ENCODE assay signal across 12 cellular contexts in the genomic region with DNA sequence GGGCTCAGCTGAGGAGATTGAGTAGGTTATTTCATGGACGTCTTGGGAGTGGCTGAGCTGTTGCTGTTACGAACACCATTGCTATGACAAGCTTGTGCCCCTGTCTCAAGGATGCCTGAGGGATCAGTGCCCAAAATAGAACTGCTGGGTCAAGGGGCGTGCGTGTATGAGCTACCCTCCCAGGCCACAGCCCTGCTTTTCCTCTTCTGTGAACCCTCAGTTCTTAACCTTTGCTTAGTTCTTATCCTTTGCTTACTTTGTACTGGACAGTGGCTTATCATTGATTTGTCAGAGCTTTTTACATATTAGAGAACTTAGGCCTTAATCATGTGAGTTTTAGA. TPM values are rescaled to one million over a fixed set of nuclear protein-coding genes. Genes with fewer than 3 reads are reported as not detected.
DNase-seq lines count a peak whose midpoint lies in the region; ATAC-seq and TF ChIP-seq lines count a peak whose summit lies in the region.
"Had no signal": no experiment of that assay in that cellular context is flagged by ENCODE, and none has a peak within 500 bp of the region (broad histone marks: within the 10 kb centered on the region; RNA-seq: fewer than 3 reads in every experiment).

No MANE protein-coding gene starts in this region.

- WGBS in stomach, 5 donors, result 30 to 61% (median 51%) methylated on average over 4 of the region's 4 CpGs

- peak overlapping the region; percentile 59 for H3K4me3 Mint-ChIP-seq in activated T-cell treated with anti-CD3 and anti-CD28 coated beads, Interleukin-2, amount 50 U/mL, for 4 hours
- H3K4me3 Mint-ChIP-seq in glutamatergic neuron (ENCODE audit: unreplicated experiment) (no peak overlapping the region), chondrocyte (ENCODE audit: unreplicated experiment) (no peak overlapping the region)
- H3K4me3 Mint-ChIP-seq: nephron had no signal

- ATAC-seq in activated T-cell treated with anti-CD3 and anti-CD28 coated beads, Interleukin-2, amount 50 U/mL, for 4 hours, result no peak
- ATAC-seq in Panc1, result no peak

- no peak overlapping the region for H3K4me3 ChIP-seq in Panc1 (ENCODE audit: low read depth in 2 of 2, low read length in 2 of 2)
- H3K4me3 ChIP-seq in effector memory CD4-positive, alpha-beta T cell (ENCODE audit: insufficient read depth, low read depth, low read length, poor library complexity, severe bottlenecking), result no peak overlapping the region
- no peak overlapping the region for H3K4me3 ChIP-seq in stomach

- H3K27me3 ChIP-seq in Panc1 (ENCODE audit: control insufficient read depth, insufficient read depth, low read length) (no peaks in the 10 kb centered on the region), stomach (peaks cover 0 to 16% (median 2%) of the 10 kb centered on the region in 3 donors)
- no peaks in the 10 kb centered on the region for H3K27me3 ChIP-seq in effector memory CD4-positive, alpha-beta T cell (replicated peaks; ENCODE audit: control insufficient read depth, insufficient read depth, low read length, poor library complexity, severe bottlenecking)

- peaks cover 27% of the 10 kb centered on the region for H3K36me3 Mint-ChIP-seq in activated T-cell treated with anti-CD3 and anti-CD28 coated beads, Interleukin-2, amount 50 U/mL, for 4 hours (ENCODE audit: insufficient read depth)
- H3K36me3 Mint-ChIP-seq in glutamatergic neuron (ENCODE audit: unreplicated experiment) (peaks cover 4% of the 10 kb centered on the region), chondrocyte (ENCODE audit: low read depth) (no peaks in the 10 kb centered on the region)

- H3K4me1 ChIP-seq in Panc1 (ENCODE audit: control insufficient read depth, insufficient read depth, low read length), result peaks cover 8% of the 10 kb centered on the region
- peaks cover 78% of the 10 kb centered on the region for H3K4me1 ChIP-seq in effector memory CD4-positive, alpha-beta T cell (ENCODE audit: control insufficient read depth, insufficient read depth, low read length, poor library complexity, severe bottlenecking)
- peaks cover 11 to 68% (median 45%) of the 10 kb centered on the region in 4 donors for H3K4me1 ChIP-seq in stomach

- no TSS peak for BruUV-seq in Panc1 (replicated peaks; lab: Mats Ljungman, UMichigan)

- POLR2A ChIA-PET in Panc1 (lab: Charles Lee), result interaction anchor here (0.7 kb wide), 1 partner anchor 10 kb away, joined by 5 read pairs; no protein-coding TSS in a partner anchor

- intact Hi-C loops in Panc1 (cut with micrococcal nuclease; ENCODE audit: unreplicated experiment) (no loop called here), stomach (cut with DNase I; ENCODE audit: low total_unique reads) (no loop called here)

- H3K9me3 Mint-ChIP-seq in activated T-cell treated with anti-CD3 and anti-CD28 coated beads, Interleukin-2, amount 50 U/mL, for 4 hours, result no peaks in the 10 kb centered on the region
- H3K9me3 Mint-ChIP-seq in glutamatergic neuron (ENCODE audit: unreplicated experiment), result no peaks in the 10 kb centered on the region
- H3K9me3 Mint-ChIP-seq in chondrocyte (ENCODE audit: low read depth), result no peaks in the 10 kb centered on the region
- H3K9me3 Mint-ChIP-seq: nephron had no signal

- no peak overlapping the region for H3K27ac Mint-ChIP-seq in glutamatergic neuron (ENCODE audit: unreplicated experiment)
- no peak overlapping the region for H3K27ac Mint-ChIP-seq in chondrocyte (ENCODE audit: unreplicated experiment)
- H3K27ac Mint-ChIP-seq: nephron had no signal

- TF ChIP-seq POLR2A in stomach (IDR thresholded peaks at IDR 0.05), result no peak

- in situ Hi-C loops in Panc1 (cut with HindIII; ENCODE audit: low pct_unique_long_range_greater_than_20kb, low sequenced_read_pairs), result no loop called here

- CTCF ChIA-PET in Panc1 (lab: Charles Lee), result no interaction called here

- H3K27me3 Mint-ChIP-seq in activated T-cell treated with anti-CD3 and anti-CD28 coated beads, Interleukin-2, amount 50 U/mL, for 4 hours (ENCODE audit: low read depth), result no peaks in the 10 kb centered on the region
- peaks cover 7% of the 10 kb centered on the region for H3K27me3 Mint-ChIP-seq in glutamatergic neuron (ENCODE audit: unreplicated experiment)
- H3K27me3 Mint-ChIP-seq in chondrocyte (ENCODE audit: low read depth), result peaks cover 7% of the 10 kb centered on the region

- H3K9me3 ChIP-seq in Panc1 (ENCODE audit: control insufficient read depth, insufficient read depth, low read depth, low read length), result no peaks in the 10 kb centered on the region
- no peaks in the 10 kb centered on the region for H3K9me3 ChIP-seq in effector memory CD4-positive, alpha-beta T cell (ENCODE audit: control insufficient read depth, low read length)
- H3K9me3 ChIP-seq in stomach, result no peaks in the 10 kb centered on the region

- no peak for TF ChIP-seq EP300 in stomach (IDR thresholded peaks at IDR 0.05)

- no peaks in the 10 kb centered on the region for H3K36me3 ChIP-seq in Panc1 (ENCODE audit: control insufficient read depth, insufficient read depth, low read length)
- peaks cover 67% of the 10 kb centered on the region for H3K36me3 ChIP-seq in effector memory CD4-positive, alpha-beta T cell (ENCODE audit: control insufficient read depth, insufficient read depth, low read length)
- H3K36me3 ChIP-seq in stomach, result peaks cover 0 to 33% (median 12%) of the 10 kb centered on the region in 4 donors

- no peak for TF ChIP-seq CTCF in Panc1 (IDR thresholded peaks at IDR 0.05)
- no peak for TF ChIP-seq CTCF in stomach (IDR thresholded peaks at IDR 0.05)
- no peak for TF ChIP-seq CTCF in glutamatergic neuron (IDR thresholded peaks at IDR 0.05; ENCODE audit: partially characterized antibody, unreplicated experiment)
- no peak for TF ChIP-seq CTCF in chondrocyte (IDR thresholded peaks at IDR 0.05)

- H3K4me1 Mint-ChIP-seq in activated T-cell treated with anti-CD3 and anti-CD28 coated beads, Interleukin-2, amount 50 U/mL, for 4 hours (ENCODE audit: low read depth), result peaks cover 68% of the 10 kb centered on the region
- H3K4me1 Mint-ChIP-seq in glutamatergic neuron (ENCODE audit: low read depth, unreplicated experiment) (peaks cover 1% of the 10 kb centered on the region), chondrocyte (ENCODE audit: low read depth) (peaks cover 5% of the 10 kb centered on the region)

- DNase-seq in activated T-cell treated with anti-CD3 and anti-CD28 coated beads, Interleukin-2, amount 50 U/mL, for 4 hours, result no peak
- DNase-seq in activated T-cell treated with anti-CD3 and anti-CD28 coated beads, Interleukin-2, amount 50 U/mL, for 48 hours, result no peak
- DNase-seq in Panc1 (ENCODE audit: low read depth, low spot score) (no peak), stomach (no peak), EL (no peak), glutamatergic neuron (no peak), chondrocyte (ENCODE audit: low spot score) (no peak)
- DNase-seq in effector memory CD4-positive, alpha-beta T cell, result no peak
- DNase-seq: activated CD4-positive, alpha-beta T cell treated with anti-CD3 and anti-CD28 coated beads, Interleukin-2, amount 50 U/mL, for 48 hours; kidney glomerular epithelial cell; NCI-H2029 treated with DMSO at 0.1 percent for 48 hours had no signal

- peak overlapping the region; percentile 54; the same call in 1 of the 2 replicates for H3K27ac ChIP-seq in Panc1 (ENCODE audit: low read length)
- H3K27ac ChIP-seq in effector memory CD4-positive, alpha-beta T cell (ENCODE audit: insufficient read depth, low read length, poor library complexity, severe bottlenecking), result peak overlapping the region; percentile 92
- H3K27ac ChIP-seq in stomach, result peak overlapping the region; percentile 64 to 81 (median 73)

RNA-seq across cellular contexts. Expression of gene ARHGAP45, which starts 9.0 kb away (rescaled TPM):
- total RNA-seq in activated T-cell treated with anti-CD3 and anti-CD28 coated beads, Interleukin-2, amount 50 U/mL, for 4 hours, result 100 to 1,000 TPM; 128 to 133 (median 133) TPM
- total RNA-seq in Panc1 (2021; ENCODE audit: unreplicated experiment) (27.8 TPM), stomach (100 to 1,000 TPM in 1 of 5 donors, 10 to 100 TPM in 4; 14.3 to 211 (median 22.3) TPM), glutamatergic neuron (ENCODE audit: unreplicated experiment) (1.7 TPM), chondrocyte (0.57 to 1.6 TPM (median 1.0 TPM) in 3 replicates)
- 34.5 TPM for polyA plus RNA-seq in Panc1 (2012; ENCODE audit: insufficient read length)
- 10 to 100 TPM; 12.2 to 15.4 (median 14.0) TPM for polyA plus RNA-seq in stomach

RNA-seq across cellular contexts. Expression of gene POLR2E, which starts 19.2 kb away (rescaled TPM):
- 100 to 1,000 TPM; 303 to 380 (median 323) TPM for total RNA-seq in activated T-cell treated with anti-CD3 and anti-CD28 coated beads, Interleukin-2, amount 50 U/mL, for 4 hours
- total RNA-seq in Panc1 (2021; ENCODE audit: unreplicated experiment) (279 TPM), stomach (100 to 1,000 TPM in 1 of 5 donors, 10 to 100 TPM in 4; 24.5 to 361 (median 40.6) TPM), glutamatergic neuron (ENCODE audit: unreplicated experiment) (140 TPM), chondrocyte (110 to 119 TPM (median 113 TPM) in 3 replicates)
- polyA plus RNA-seq in Panc1 (2012; ENCODE audit: insufficient read length), result 538 TPM
- 100 to 1,000 TPM; 109 to 128 (median 123) TPM for polyA plus RNA-seq in stomach

RNA-seq across cellular contexts. Expression of gene GPX4, which starts 27.8 kb away (rescaled TPM):
- total RNA-seq in activated T-cell treated with anti-CD3 and anti-CD28 coated beads, Interleukin-2, amount 50 U/mL, for 4 hours, result 100 to 1,000 TPM; 148 to 165 (median 162) TPM
- total RNA-seq in Panc1 (2021; ENCODE audit: unreplicated experiment), result 577 TPM
- polyA plus RNA-seq in Panc1 (2012; ENCODE audit: insufficient read length), result 1,363 TPM
- 100 to 1,000 TPM in 4 of 5 donors, 10 to 100 TPM in 1; 90.0 to 710 (median 158) TPM for total RNA-seq in stomach
- polyA plus RNA-seq in stomach, result 100 to 1,000 TPM; 433 to 532 (median 509) TPM
- 210 TPM for total RNA-seq in glutamatergic neuron (ENCODE audit: unreplicated experiment)
- total RNA-seq in chondrocyte, result 240 to 246 TPM (median 245 TPM) in 3 replicates

RNA-seq across cellular contexts. Expression of gene ABCA7, which starts 36.1 kb away (rescaled TPM):
- total RNA-seq in activated T-cell treated with anti-CD3 and anti-CD28 coated beads, Interleukin-2, amount 50 U/mL, for 4 hours, result 1 to 10 TPM; 7.1 to 8.7 (median 8.6) TPM
- total RNA-seq in Panc1 (2021; ENCODE audit: unreplicated experiment), result 47.5 TPM
- 52.0 TPM for polyA plus RNA-seq in Panc1 (2012; ENCODE audit: insufficient read length)
- 100 to 1,000 TPM in 1 of 5 donors, 10 to 100 TPM in 3, 1 to 10 TPM in 1; 5.1 to 144 (median 38.8) TPM for total RNA-seq in stomach
- 10 to 100 TPM; 14.2 to 31.6 (median 22.0) TPM for polyA plus RNA-seq in stomach
- total RNA-seq in glutamatergic neuron (ENCODE audit: unreplicated experiment), result 110 TPM
- 6.7 to 15.9 TPM (median 8.9 TPM) in 3 replicates for total RNA-seq in chondrocyte

RNA-seq across cellular contexts. Expression of gene CNN2, which starts 49.6 kb away (rescaled TPM):
- 10 to 100 TPM; 52.3 to 69.3 (median 57.8) TPM for total RNA-seq in activated T-cell treated with anti-CD3 and anti-CD28 coated beads, Interleukin-2, amount 50 U/mL, for 4 hours
- total RNA-seq in Panc1 (2021; ENCODE audit: unreplicated experiment) (203 TPM), stomach (10 to 100 TPM in 4 of 5 donors, 1 to 10 TPM in 1; 7.0 to 98.5 (median 56.4) TPM), glutamatergic neuron (ENCODE audit: unreplicated experiment) (117 TPM), chondrocyte (258 to 363 TPM (median 357 TPM) in 3 replicates)
- polyA plus RNA-seq in Panc1 (2012; ENCODE audit: insufficient read length), result 201 TPM
- 10 to 100 TPM; 85.1 to 93.9 (median 91.8) TPM for polyA plus RNA-seq in stomach
